In the genomic region with DNA sequence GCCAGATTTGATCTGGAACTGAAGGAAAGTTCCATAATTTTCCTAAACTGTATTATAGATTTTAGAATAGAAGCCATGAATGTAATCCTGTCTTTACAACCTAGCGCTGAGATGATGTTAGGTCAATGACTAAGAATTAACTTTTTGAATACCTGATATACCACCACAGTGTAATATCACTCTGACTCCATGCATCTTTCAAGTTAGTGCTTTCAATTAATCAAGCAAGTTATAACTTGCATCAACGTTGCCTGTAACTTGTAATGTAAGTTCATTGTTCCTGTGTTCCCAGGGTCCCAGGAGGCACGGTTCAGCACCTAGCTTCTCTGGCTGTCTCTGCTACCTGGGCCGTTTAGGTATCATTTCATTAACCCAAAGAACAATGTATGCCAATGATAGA, we compare ENCODE assay signal across 21 cellular contexts.
"Had no signal": no experiment of that assay in that cellular context is flagged by ENCODE, and none has a peak within 500 bp of the region (broad histone marks: within the 10 kb centered on the region; RNA-seq: fewer than 3 reads in every experiment).

No MANE protein-coding gene starts in this region.

- ATAC-seq: HepG2, Right ventricle myocardium inferior, SK-N-SH treated with all-trans-retinoic acid at 6 μM for 48 hours had no signal

- H3K27me3 ChIP-seq: MG63, SJCRH30 had no signal

- H3K27ac ChIP-seq: SJCRH30 had no signal

- H3K9me3 ChIP-seq: MG63, SJCRH30 had no signal

- DNase-seq: IMR-90, Karpas-422, KG1, MG63, NCI-H1092, NCI-H1417 treated with DMSO at 0.1 percent for 48 hours, NCI-H146, NCI-H1694 treated with DMSO at 0.1 percent for 48 hours, NCI-H1930, NCI-H2081, NCI-H2107, NCI-H524, NCI-H526 treated with DMSO at 0.1 percent for 48 hours, NCI-H748 treated with DMSO at 0.1 percent for 48 hours, RPMI8226, SHP77 treated with DMSO at 0.1 percent for 48 hours, SJCRH30 had no signal

- H3K4me3 ChIP-seq: MG63, SJCRH30 had no signal

- H3K36me3 ChIP-seq: MG63, SJCRH30 had no signal

- H3K4me1 ChIP-seq: SJCRH30 had no signal

- FAIRE-seq: HepG2, RCC 7860 had no signal
